In genomic region chr22:37231406-37232139, GRCh38 we compare ENCODE assay signal across 10 cellular contexts. TPM values are rescaled to one million over a fixed set of nuclear protein-coding genes. Genes with fewer than 3 reads are reported as not detected.
DNase-seq lines count a peak whose midpoint lies in the region; ATAC-seq and TF ChIP-seq lines count a peak whose summit lies in the region.
"Had no signal": no experiment of that assay in that cellular context is flagged by ENCODE, and none has a peak within 500 bp of the region (broad histone marks: within the 10 kb centered on the region; RNA-seq: fewer than 3 reads in every experiment).

No MANE protein-coding gene starts in this region.

- no peaks in the 10 kb centered on the region for H3K9me2 ChIP-seq in OCI-LY7 (ENCODE audit: insufficient read depth, low read length)

- H3K27me3 ChIP-seq in left lung (peaks cover 0 to 50% of the 10 kb centered on the region in 2 donors), thymus (ENCODE audit: control insufficient read depth, insufficient read depth) (no peaks in the 10 kb centered on the region), prostate gland (replicated peaks; ENCODE audit: insufficient read depth) (no peaks in the 10 kb centered on the region)
- H3K27me3 ChIP-seq: cardiac muscle cell had no signal

- TF ChIP-seq CTCF in OCI-LY7 (conservative IDR thresholded peaks at IDR 0.05; ENCODE audit: low read length) (no peak), left lung (IDR thresholded peaks at IDR 0.05) (no peak), prostate gland (IDR thresholded peaks at IDR 0.05) (no peak)

- ATAC-seq in left lung (no peak), esophagus mucosa (no peak)

- H3K4me3 ChIP-seq in OCI-LY7 (ENCODE audit: low read depth, low read length, poor library complexity, severe bottlenecking) (peak overlapping the region; percentile 26), left lung (no peak overlapping the region), thymus (ENCODE audit: low read length) (peak overlapping the region; percentile 46), prostate gland (no peak overlapping the region)
- H3K4me3 ChIP-seq: cardiac muscle cell had no signal

- H3K4me1 ChIP-seq in OCI-LY7 (ENCODE audit: insufficient read depth, low read length, poor library complexity, severe bottlenecking) = peaks cover 84% of the 10 kb centered on the region
- H3K4me1 ChIP-seq in left lung = peaks cover 17 to 86% of the 10 kb centered on the region in 2 donors
- H3K4me1 ChIP-seq in thymus (ENCODE audit: control insufficient read depth, insufficient read depth, low read length) = peaks cover 75% of the 10 kb centered on the region
- no peaks in the 10 kb centered on the region for H3K4me1 ChIP-seq in prostate gland (replicated peaks)
- H3K4me1 ChIP-seq: parathyroid adenoma had no signal

- POLR2A ChIA-PET in OCI-LY7 (lab: Charles Lee) = interaction anchor here (3.3 kb wide), 1 partner anchor 12 kb away, joined by 26 read pairs; the partner anchor contains the start of gene RAC2

- peaks cover 11% of the 10 kb centered on the region for H4K20me1 ChIP-seq in OCI-LY7 (ENCODE audit: insufficient read depth, low read length)

- H3K27ac ChIP-seq in OCI-LY7 (ENCODE audit: low read depth, low read length, poor library complexity, severe bottlenecking) = peak overlapping the region; percentile 89
- H3K27ac ChIP-seq in left lung = peak overlapping the region in 1 of 2 donors; percentile 90
- H3K27ac ChIP-seq in thymus (ENCODE audit: low read depth) = peak overlapping the region; percentile 97
- H3K27ac ChIP-seq in prostate gland = no peak overlapping the region
- H3K27ac ChIP-seq: cardiac muscle cell, parathyroid adenoma had no signal

- no TSS peak for BruUV-seq in OCI-LY7 (replicated peaks; lab: Mats Ljungman, UMichigan)

- H3K4me2 ChIP-seq in OCI-LY7 (ENCODE audit: low read length) = peak overlapping the region; percentile 66

- peaks cover 33% of the 10 kb centered on the region; the same call in 1 of the 2 replicates for H3K79me2 ChIP-seq in OCI-LY7 (ENCODE audit: insufficient read depth, low read depth, low read length)
- H3K79me2 ChIP-seq: parathyroid adenoma had no signal

- H2AFZ ChIP-seq in OCI-LY7 (ENCODE audit: low read length) = no peak overlapping the region
- H2AFZ ChIP-seq: parathyroid adenoma had no signal

- DNase-seq in OCI-LY7 (ENCODE audit: low spot score) (no peak), left lung (peak; percentile 28 to 67), HT-29 (ENCODE audit: low spot score) (no peak), prostate gland (ENCODE audit: low spot score) (no peak)
- DNase-seq in activated T-cell treated with anti-CD3 and anti-CD28 coated beads, Interleukin-2, amount 50 U/mL, for 1 hour = peak; percentile 57
- DNase-seq: NCI-H1105 had no signal

- H3K36me3 ChIP-seq in OCI-LY7 (ENCODE audit: insufficient read depth, low read length) = peaks cover 90% of the 10 kb centered on the region
- peaks cover 0 to 19% of the 10 kb centered on the region in 2 donors for H3K36me3 ChIP-seq in left lung
- H3K36me3 ChIP-seq in thymus (ENCODE audit: control insufficient read depth, insufficient read depth) = peaks cover 76% of the 10 kb centered on the region
- no peaks in the 10 kb centered on the region for H3K36me3 ChIP-seq in prostate gland
- H3K36me3 ChIP-seq: cardiac muscle cell had no signal

- intact Hi-C loops in OCI-LY7 (cut with micrococcal nuclease; ENCODE audit: unreplicated experiment) = no loop called here
- intact Hi-C loops in left lung (cut with DNase I) = no loop called here
- intact Hi-C loops in prostate gland (cut with DNase I) = no loop called here

- H3K9me3 ChIP-seq in OCI-LY7 (ENCODE audit: low read length) (no peaks in the 10 kb centered on the region), left lung (no peaks in the 10 kb centered on the region), thymus (ENCODE audit: control insufficient read depth) (no peaks in the 10 kb centered on the region), prostate gland (no peaks in the 10 kb centered on the region)

- no peak for TF ChIP-seq POLR2A in prostate gland (IDR thresholded peaks at IDR 0.05)

- CTCF ChIA-PET in OCI-LY7 (lab: Charles Lee; ENCODE audit: unreplicated experiment) = interaction anchor here (0.6 kb wide), 1 partner anchor 51 kb away, joined by 3 read pairs; the partner anchor contains the start of gene CYTH4

- 54% methylated on average over 21 of the region's 21 CpGs for WGBS in thymus
- WGBS in prostate gland = 85% methylated on average over 21 of the region's 21 CpGs

RNA-seq across cellular contexts. Expression of gene RAC2, which starts 12.5 kb away (rescaled TPM):
- 91.5 and 142 TPM in 2 replicates for total RNA-seq in OCI-LY7 (2014; rRNA removed; shearing (Covaris generic))
- 321 and 331 TPM in 2 replicates for total RNA-seq in OCI-LY7 (2022)
- 10 to 100 TPM; 40.9 to 77.2 TPM for total RNA-seq in left lung
- 206 TPM for polyA plus RNA-seq in thymus
- total RNA-seq in HT-29 (2014; rRNA removed; shearing (Covaris generic)) = 6.7 and 7.3 TPM in 2 replicates
- total RNA-seq in esophagus mucosa = 19.0 TPM
- total RNA-seq in prostate gland = 10 to 100 TPM in 1 of 2 donors, 1 to 10 TPM in 1; 9.7 to 14.4 TPM

RNA-seq across cellular contexts. Expression of gene SSTR3, which starts 19.3 kb away (rescaled TPM):
- total RNA-seq in OCI-LY7 (2014; rRNA removed; shearing (Covaris generic)) = 0.05 and 0.25 TPM in 2 replicates
- total RNA-seq in OCI-LY7 (2022) (0.30 TPM in 2 replicates), left lung (under 1 TPM in 1 of 2 donors, not detected in 1; 0.26 TPM), esophagus mucosa (not detected), prostate gland (10 to 100 TPM in 1 of 2 donors, not detected in 1; 46.4 TPM)
- polyA plus RNA-seq in thymus = 3.9 TPM
- not detected in 2 replicates for total RNA-seq in HT-29 (2014; rRNA removed; shearing (Covaris generic))
- polyA plus RNA-seq: cardiac muscle cell had no signal

RNA-seq across cellular contexts. Expression of gene C1QTNF6, which starts 43.5 kb away (rescaled TPM):
- 6.8 and 7.3 TPM in 2 replicates for total RNA-seq in OCI-LY7 (2014; rRNA removed; shearing (Covaris generic))
- total RNA-seq in OCI-LY7 (2022) = 18.7 and 19.6 TPM in 2 replicates
- total RNA-seq in left lung = 10 to 100 TPM in 1 of 2 donors, 1 to 10 TPM in 1; 7.2 to 16.0 TPM
- polyA plus RNA-seq in thymus = 23.2 TPM
- 7.1 and 8.3 TPM in 2 replicates for total RNA-seq in HT-29 (2014; rRNA removed; shearing (Covaris generic))
- total RNA-seq in esophagus mucosa = 2.0 TPM
- 1 to 10 TPM; 2.1 to 9.3 TPM for total RNA-seq in prostate gland

RNA-seq across cellular contexts. Expression of gene CYTH4, which starts 50.7 kb away (rescaled TPM):
- total RNA-seq in OCI-LY7 (2014; rRNA removed; shearing (Covaris generic)) = 20.6 and 35.0 TPM in 2 replicates
- total RNA-seq in OCI-LY7 (2022) (24.8 and 28.1 TPM in 2 replicates), left lung (10 to 100 TPM; 16.2 to 63.4 TPM), esophagus mucosa (1.6 TPM), prostate gland (1 to 10 TPM; 4.7 to 5.5 TPM)
- polyA plus RNA-seq in thymus = 54.6 TPM
- not detected in 2 replicates for total RNA-seq in HT-29 (2014; rRNA removed; shearing (Covaris generic))
- total RNA-seq: cardiac muscle cell had no signal
- polyA plus RNA-seq: cardiac muscle cell had no signal

Comparison
In these comparisons a context has a peak if more than half of its experiments do, and no peak if none do; other contexts are left out.
1. DNase-seq: peak in activated T-cell treated with anti-CD3 and anti-CD28 coated beads, Interleukin-2, amount 50 U/mL, for 1 hour (single experiment) and left lung (2 of 2); none in OCI-LY7 (single experiment), HT-29 (single experiment) and prostate gland (single experiment).
2. H3K27ac ChIP-seq: peak in OCI-LY7 (single experiment) and thymus (single experiment); none in prostate gland (0 of 2).
3. H3K4me3 ChIP-seq: peak in OCI-LY7 (single experiment) and thymus (single experiment); none in left lung (0 of 2) and prostate gland (0 of 2).